Comparison of ENCODE assay signal across 1 cellular context in the genomic region with DNA sequence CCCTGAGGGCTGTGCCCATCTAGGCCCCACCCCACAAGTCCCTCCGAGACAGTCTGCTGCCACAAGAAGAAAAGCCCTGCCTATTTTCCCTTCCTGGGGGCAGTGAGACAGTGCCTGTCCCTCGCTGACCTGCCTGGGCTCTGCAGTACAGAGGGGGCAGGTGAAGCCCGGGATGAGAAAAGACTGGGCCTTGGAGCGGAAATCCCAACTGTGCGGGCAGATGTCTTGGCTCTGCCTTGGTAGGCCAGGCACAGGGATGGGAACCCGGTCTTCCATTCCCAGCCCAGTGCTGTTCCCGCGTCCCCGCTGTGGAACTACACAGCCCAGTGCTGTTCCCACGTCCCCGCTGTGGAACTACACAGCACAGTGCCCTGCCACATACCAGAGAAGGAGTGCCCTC.
TF ChIP-seq lines count a peak whose summit lies in the region.

No MANE protein-coding gene starts in this region.

TF ChIP-seq in IMR-90, 13 proteins besides CTCF, POLR2A, EP300 and RAD21:
- TF ChIP-seq MAZ (IDR thresholded peaks at IDR 0.05; ENCODE audit: borderline replicate concordance, low read depth, low read length) = no peak
- TF ChIP-seq MAFK (IDR thresholded peaks at IDR 0.05; ENCODE audit: low read depth, low read length) = no peak
- TF ChIP-seq RFX5 (IDR thresholded peaks at IDR 0.05; ENCODE audit: low read depth, low read length) = no peak
